ENCODE assay signal across 29 cellular contexts in genomic region chr1:60672435-60672834, GRCh38.
"Had no signal": no experiment of that assay in that cellular context is flagged by ENCODE, and none has a peak within 500 bp of the region (broad histone marks: within the 10 kb centered on the region; RNA-seq: fewer than 3 reads in every experiment).

No MANE protein-coding gene starts in this region.

- H3K4me1 ChIP-seq: adrenal gland, body of pancreas, esophagus muscularis mucosa had no signal

- DNase-seq: activated CD4-positive, alpha-beta memory T cell treated with anti-CD3 and anti-CD28 coated beads for 36 hours; activated CD4-positive, alpha-beta T cell treated with anti-CD3 and anti-CD28 coated beads for 36 hours; activated CD4-positive, alpha-beta T cell treated with anti-CD3 and anti-CD28 coated beads, Interleukin-2, amount 10 ng/mL, durations not matched to agents 24 days and 14 days; activated CD4-positive, CD25-positive, alpha-beta regulatory T cell; activated CD4-positive, CD25-positive, alpha-beta regulatory T cell treated with anti-CD3 and anti-CD28 coated beads, Interleukin-2, amount 50 U/mL, for 72 hours; activated CD8-positive, alpha-beta memory T cell treated with anti-CD3 and anti-CD28 coated beads, Interleukin-2, amount 10 ng/mL, durations not matched to agents 7 days and 5 days; activated CD8-positive, alpha-beta memory T cell treated with anti-CD3 and anti-CD28 coated beads, Interleukin-2, amount 50 U/mL, for 4 hours; activated CD8-positive, alpha-beta T cell treated with anti-CD3 and anti-CD28 coated beads, Interleukin-2, amount 10 ng/mL, durations not matched to agents 7 days and 5 days; activated effector memory CD4-positive, alpha-beta T cell treated with anti-CD3 and anti-CD28 coated beads, Interleukin-2, amount 50 U/mL, for 16 hours; activated naive CD4-positive, alpha-beta T cell treated with anti-CD3 and anti-CD28 coated beads for 36 hours; activated naive CD8-positive, alpha-beta T cell treated with anti-CD3 and anti-CD28 coated beads for 36 hours; activated naive CD8-positive, alpha-beta T cell treated with anti-CD3 and anti-CD28 coated beads, Interleukin-2, amount 50 U/mL, for 24 hours; activated T-cell treated with anti-CD3 and anti-CD28 coated beads, Interleukin-2, amount 50 U/mL, for 1 hour; activated T-cell treated with anti-CD3 and anti-CD28 coated beads, Interleukin-2, amount 50 U/mL, for 48 hours; adrenal gland; amygdala; aorta; body of pancreas; caudate nucleus; cortex of kidney; dermis blood vessel endothelial cell; effector CD4-positive, alpha-beta T cell; effector memory CD8-positive, alpha-beta T cell; erythroblast; foreskin fibroblast; T-helper 2 cell had no signal

- ATAC-seq: activated CD4-positive, alpha-beta T cell treated with anti-CD3 and anti-CD28 coated beads for 36 hours; activated CD8-positive, alpha-beta memory T cell treated with anti-CD3 and anti-CD28 coated beads, Interleukin-2, amount 10 ng/mL, durations not matched to agents 7 days and 5 days; activated CD8-positive, alpha-beta T cell treated with anti-CD3 and anti-CD28 coated beads, Interleukin-2, amount 10 ng/mL, durations not matched to agents 7 days and 5 days; activated naive CD8-positive, alpha-beta T cell treated with anti-CD3 and anti-CD28 coated beads, Interleukin-2, amount 50 U/mL, for 24 hours; body of pancreas; effector memory CD8-positive, alpha-beta T cell had no signal

- H3K4me3 ChIP-seq: adrenal gland, body of pancreas, esophagus muscularis mucosa had no signal

- H3K9me3 ChIP-seq: adrenal gland, body of pancreas, esophagus muscularis mucosa had no signal

- H3K27ac ChIP-seq: adrenal gland, body of pancreas, esophagus muscularis mucosa had no signal

- H3K36me3 ChIP-seq: adrenal gland, esophagus muscularis mucosa had no signal

- H3K27me3 ChIP-seq: adrenal gland, body of pancreas, esophagus muscularis mucosa had no signal

- FAIRE-seq: colon, frontal cortex had no signal
